In the genomic region with DNA sequence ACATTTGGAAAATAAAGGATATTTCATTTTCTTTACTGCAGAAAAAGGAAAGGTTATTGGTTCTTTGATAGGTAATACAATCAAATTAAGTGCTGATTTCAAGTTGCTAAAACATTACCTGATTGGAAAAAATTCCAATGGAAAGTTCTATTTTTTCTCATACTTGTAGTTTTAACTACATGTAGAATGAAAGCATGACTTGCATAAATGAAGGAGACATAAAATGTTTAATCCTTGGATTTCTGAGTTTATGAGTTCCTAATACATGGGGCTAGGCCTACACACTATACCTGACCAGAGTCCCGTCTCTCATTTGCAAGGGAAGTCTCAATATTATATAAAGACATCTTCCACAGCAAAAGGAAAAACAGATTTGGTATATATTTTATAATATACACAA, we compare ENCODE assay signal across 8 cellular contexts. TPM values are rescaled to one million over a fixed set of nuclear protein-coding genes. Genes with fewer than 3 reads are reported as not detected.
"Had no signal": no experiment of that assay in that cellular context is flagged by ENCODE, and none has a peak within 500 bp of the region (broad histone marks: within the 10 kb centered on the region; RNA-seq: fewer than 3 reads in every experiment).

No MANE protein-coding gene starts in this region.

- DNase-seq: GDM1, GF-D8 had no signal

- FAIRE-seq: G401.6, GM12878, GM12891, GM12892, GM18507, GM19239 had no signal

- H3K4me3 ChIP-seq: GM12878 had no signal

- ATAC-seq: GM12878 had no signal

RNA-seq across cellular contexts. Expression of a gene that starts 5.2 kb away (rescaled TPM):
- total RNA-seq: GM12878 had no signal
- polyA plus RNA-seq: GM12878 had no signal
